ENCODE assay signal across 14 cellular contexts in the genomic region with DNA sequence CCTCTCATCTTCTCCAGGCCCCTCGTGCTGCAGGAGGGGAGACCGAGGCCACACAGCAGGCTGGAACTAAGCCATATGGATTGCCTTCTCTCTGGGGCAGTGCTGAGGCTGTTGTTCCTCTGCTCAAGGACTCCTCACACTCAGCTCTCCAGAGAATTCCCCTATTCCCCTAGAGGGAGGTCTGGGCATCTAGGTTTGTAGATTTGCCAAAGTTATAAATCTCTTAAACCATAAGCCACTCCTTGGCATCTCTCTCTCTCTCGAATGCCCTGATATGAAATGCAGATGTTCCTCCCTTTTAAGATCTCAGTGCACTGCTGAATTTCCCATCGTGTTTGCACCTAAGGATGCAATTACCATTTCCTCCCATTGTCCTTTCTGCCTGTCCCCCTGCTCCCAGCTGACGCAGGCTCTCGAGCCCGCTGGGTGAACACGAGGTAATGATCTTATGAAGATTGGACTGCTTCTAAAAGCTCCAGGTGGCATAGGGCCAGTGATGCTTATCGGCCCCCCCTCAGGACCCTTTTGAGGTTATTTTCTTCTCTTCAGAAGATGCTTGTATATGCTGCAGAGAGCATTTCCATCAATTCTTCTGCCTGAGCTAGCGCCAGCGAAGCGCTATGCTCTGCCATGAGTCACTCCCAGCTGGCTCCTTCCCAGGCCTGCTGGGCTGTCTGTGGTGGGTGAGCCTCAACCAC. TPM values are rescaled to one million over a fixed set of nuclear protein-coding genes. Genes with fewer than 3 reads are reported as not detected.
DNase-seq lines count a peak whose midpoint lies in the region; TF ChIP-seq lines count a peak whose summit lies in the region.
"Had no signal": no experiment of that assay in that cellular context is flagged by ENCODE, and none has a peak within 500 bp of the region (broad histone marks: within the 10 kb centered on the region; RNA-seq: fewer than 3 reads in every experiment).

No MANE protein-coding gene starts in this region.

- no peak overlapping the region for H4K8ac ChIP-seq in neuronal stem cell (ENCODE audit: low read depth, low read length)

- no peaks in the 10 kb centered on the region for H3K27me3 Mint-ChIP-seq in chondrocyte (ENCODE audit: low read depth)
- H3K27me3 Mint-ChIP-seq: CD4-positive, CD25-positive, alpha-beta regulatory T cell had no signal

- H3K18ac ChIP-seq in neuronal stem cell (ENCODE audit: low read length), result peak overlapping the region; percentile 6

- H3K4me3 Mint-ChIP-seq in chondrocyte (ENCODE audit: unreplicated experiment), result no peak overlapping the region
- H3K4me3 Mint-ChIP-seq: CD4-positive, CD25-positive, alpha-beta regulatory T cell; nephron had no signal

- DNase-seq in COR-L47 (lab: John Stamatoyannopoulos, UW) (peak; percentile 31), NCI-H187 treated with DMSO at 0.1 percent for 48 hours (lab: John Stamatoyannopoulos, UW) (peak; percentile 29), neuronal stem cell (ENCODE audit: low spot score) (no peak), SW 1271 (lab: John Stamatoyannopoulos, UW) (no peak), cerebellar nuclear complex (lab: John Stamatoyannopoulos, UW) (no peak), chondrocyte (ENCODE audit: low spot score) (no peak)
- DNase-seq in activated effector memory CD4-positive, alpha-beta T cell treated with Interleukin-2 at 50 U/mL for 16 hours, result no peak
- DNase-seq: activated CD4-positive, alpha-beta T cell treated with anti-CD3 and anti-CD28 coated beads for 48 hours; CD4-positive, CD25-positive, alpha-beta regulatory T cell; HCEC 1CT; kidney glomerular epithelial cell; small intestine had no signal

- no peak overlapping the region for H2BK12ac ChIP-seq in neuronal stem cell (ENCODE audit: low read length)

- H3K79me1 ChIP-seq in neuronal stem cell (ENCODE audit: low read depth, low read length), result no peaks in the 10 kb centered on the region

- H3K4me2 ChIP-seq in neuronal stem cell (ENCODE audit: insufficient read depth, low read length, poor library complexity, severe bottlenecking), result no peak overlapping the region

- peaks cover 0 to 4% of the 10 kb centered on the region in 2 donors for H3K9me3 ChIP-seq in neuronal stem cell (replicated peaks in 1 of 2; ENCODE audit: control insufficient read depth in 2 of 2, insufficient read depth in 1 of 2, low read depth in 1 of 2, low read length in 2 of 2)

- no peak overlapping the region for H2AK5ac ChIP-seq in neuronal stem cell (ENCODE audit: low read depth, low read length)

- no peak overlapping the region for H3K23ac ChIP-seq in neuronal stem cell (ENCODE audit: low read depth, low read length, poor library complexity)

- no peaks in the 10 kb centered on the region for H3K27me3 ChIP-seq in neuronal stem cell (ENCODE audit: control insufficient read depth in 3 of 3, insufficient read depth in 3 of 3, low read depth in 1 of 3, low read length in 3 of 3)

- H3K4ac ChIP-seq in neuronal stem cell (ENCODE audit: low read length), result no peak overlapping the region

- H2BK5ac ChIP-seq in neuronal stem cell (ENCODE audit: low read length), result peak overlapping the region; percentile 39

- H2AFZ ChIP-seq in neuronal stem cell (ENCODE audit: low read length), result no peak overlapping the region

- H3K4me3 ChIP-seq in neuronal stem cell (ENCODE audit: low read length in 2 of 2), result no peak overlapping the region

- TF ChIP-seq CTCF in chondrocyte (IDR thresholded peaks at IDR 0.05), result no peak

- H3K36me3 Mint-ChIP-seq in chondrocyte (ENCODE audit: low read depth), result peaks cover 8% of the 10 kb centered on the region
- H3K36me3 Mint-ChIP-seq: CD4-positive, CD25-positive, alpha-beta regulatory T cell had no signal

- peaks cover 0 to 1% of the 10 kb centered on the region in 2 donors for H3K4me1 ChIP-seq in neuronal stem cell (ENCODE audit: control insufficient read depth in 2 of 2, insufficient read depth in 1 of 2, low read depth in 1 of 2, low read length in 2 of 2)

- H3K9ac ChIP-seq in neuronal stem cell (ENCODE audit: low read depth, low read length, poor library complexity), result no peak overlapping the region

- H3K27ac ChIP-seq in cingulate gyrus (ENCODE audit: low read depth, low read length), result peak overlapping the region; percentile 25
- H3K27ac ChIP-seq in neuronal stem cell (replicated peaks; ENCODE audit: low read length), result no peak overlapping the region

- no peaks in the 10 kb centered on the region for H3K4me1 Mint-ChIP-seq in chondrocyte (ENCODE audit: low read depth)
- H3K4me1 Mint-ChIP-seq: CD4-positive, CD25-positive, alpha-beta regulatory T cell had no signal

- no peak overlapping the region for H2BK15ac ChIP-seq in neuronal stem cell (ENCODE audit: low read length)

- H2BK120ac ChIP-seq in neuronal stem cell (ENCODE audit: low read depth, low read length), result no peak overlapping the region

- WGBS in neuronal stem cell (ENCODE audit: extremely low coverage in 2 of 2, insufficient read length in 2 of 2, insufficient replicate concordance in 1 of 2), 2 donors, result no CpG with 5 or more reads among the region's 12 CpGs

- H4K91ac ChIP-seq in neuronal stem cell (ENCODE audit: low read depth, low read length, poor library complexity), result no peak overlapping the region

- peaks cover 0 to 5% of the 10 kb centered on the region in 2 donors for H3K36me3 ChIP-seq in neuronal stem cell (replicated peaks in 1 of 2; ENCODE audit: control insufficient read depth in 2 of 2, insufficient read depth in 2 of 2, low read length in 2 of 2)

- no peak overlapping the region for H3K14ac ChIP-seq in neuronal stem cell (ENCODE audit: low read length)

- no peak overlapping the region for H3K27ac Mint-ChIP-seq in chondrocyte (ENCODE audit: unreplicated experiment)
- H3K27ac Mint-ChIP-seq: CD4-positive, CD25-positive, alpha-beta regulatory T cell had no signal

- no peaks in the 10 kb centered on the region for H3K9me3 Mint-ChIP-seq in chondrocyte (ENCODE audit: low read depth)
- H3K9me3 Mint-ChIP-seq: CD4-positive, CD25-positive, alpha-beta regulatory T cell; nephron had no signal

RNA-seq across cellular contexts. Expression of gene AQP1, which starts 41.7 kb away (rescaled TPM):
- polyA plus RNA-seq in neuronal stem cell (2013, experiment 1 of 2), result 0.47 TPM
- 0.46 TPM for polyA plus RNA-seq in neuronal stem cell (2013, experiment 2 of 2)
- total RNA-seq in chondrocyte, result 3.9 to 18.6 TPM (median 18.0 TPM) in 3 replicates
- polyA plus RNA-seq: CD4-positive, CD25-positive, alpha-beta regulatory T cell had no signal

Comparison
In these comparisons a context has a peak if more than half of its experiments do, and no peak if none do; other contexts are left out.
1. DNase-seq: peak in COR-L47 (single experiment) and NCI-H187 treated with DMSO at 0.1 percent for 48 hours (single experiment); none in neuronal stem cell (single experiment), SW 1271 (0 of 2), activated effector memory CD4-positive, alpha-beta T cell treated with Interleukin-2 at 50 U/mL for 16 hours (single experiment), cerebellar nuclear complex (0 of 2) and chondrocyte (single experiment).